In genomic region chr11:79402912-79403311, GRCh38 we compare ENCODE assay signal across 38 cellular contexts. TPM values are rescaled to one million over a fixed set of nuclear protein-coding genes. Genes with fewer than 3 reads are reported as not detected.
"Had no signal": no experiment of that assay in that cellular context is flagged by ENCODE, and none has a peak within 500 bp of the region (broad histone marks: within the 10 kb centered on the region; RNA-seq: fewer than 3 reads in every experiment).

No MANE protein-coding gene starts in this region.

- H3K4me1 Mint-ChIP-seq: activated naive CD4-positive, alpha-beta T cell treated with anti-CD3 and anti-CD28 coated beads, Interleukin-2, amount 10 ng/mL, durations not matched to agents 7 days and 5 days; activated naive CD4-positive, alpha-beta T cell treated with anti-CD3 and anti-CD28 coated beads, Interleukin-2, amount 50 U/mL, for 24 hours; activated naive CD8-positive, alpha-beta T cell treated with anti-CD3 and anti-CD28 coated beads for 36 hours; activated naive CD8-positive, alpha-beta T cell treated with anti-CD3 and anti-CD28 coated beads, Interleukin-2, amount 10 ng/mL, durations not matched to agents 7 days and 5 days; activated naive CD8-positive, alpha-beta T cell treated with anti-CD3 and anti-CD28 coated beads, Interleukin-2, amount 50 U/mL, for 24 hours; activated T-helper 17 cell treated with anti-CD3 and anti-CD28 coated beads, Interleukin-2, amount 50 U/mL, for 72 hours; central memory CD8-positive, alpha-beta T cell had no signal

- H3K27ac Mint-ChIP-seq: activated naive CD4-positive, alpha-beta T cell treated with anti-CD3 and anti-CD28 coated beads for 36 hours; activated naive CD4-positive, alpha-beta T cell treated with anti-CD3 and anti-CD28 coated beads, Interleukin-2, amount 10 ng/mL, durations not matched to agents 7 days and 5 days; activated naive CD4-positive, alpha-beta T cell treated with anti-CD3 and anti-CD28 coated beads, Interleukin-2, amount 50 U/mL, for 24 hours; activated naive CD4-positive, alpha-beta T cell treated with anti-CD3 and anti-CD28 coated beads, Interleukin-2, amount 50 U/mL, for 72 hours; activated naive CD8-positive, alpha-beta T cell; activated naive CD8-positive, alpha-beta T cell treated with anti-CD3 and anti-CD28 coated beads for 36 hours; activated naive CD8-positive, alpha-beta T cell treated with anti-CD3 and anti-CD28 coated beads, Interleukin-2, amount 10 ng/mL, durations not matched to agents 7 days and 5 days; activated naive CD8-positive, alpha-beta T cell treated with anti-CD3 and anti-CD28 coated beads, Interleukin-2, amount 50 U/mL, for 24 hours; activated T-cell treated with anti-CD3 and anti-CD28 coated beads, Interleukin-2, amount 50 U/mL, for 24 hours; activated T-cell treated with anti-CD3 and anti-CD28 coated beads, Interleukin-2, amount 50 U/mL, for 72 hours; activated T-helper 1 cell treated with anti-CD3 and anti-CD28 coated beads, Interleukin-12 subunit alpha, Interleukin-12 subunit beta, Interleukin-2, Interleukin-4 antibody, amounts not matched to agents 30 ng/mL and 10 ng/mL and 1 ng/mL, durations not matched to agents 14 hours and 24 hours and 36 hours; activated T-helper 17 cell treated with anti-CD3 and anti-CD28 coated beads, Interleukin-2, amount 50 U/mL, for 72 hours; activated T-helper 2 cell treated with anti-CD3 and anti-CD28 coated beads, Interferon-gamma antibody, Interleukin-2, Interleukin-4, amounts not matched to agents 10 μg/mL and 5 μg/mL and 100 μg/mL, durations not matched to agents 14 hours and 24 hours and 36 hours had no signal

- H3K4me1 ChIP-seq: ascending aorta, body of pancreas, breast epithelium had no signal

- H3K9me3 Mint-ChIP-seq: activated naive CD4-positive, alpha-beta T cell treated with anti-CD3 and anti-CD28 coated beads for 36 hours; activated naive CD4-positive, alpha-beta T cell treated with anti-CD3 and anti-CD28 coated beads, Interleukin-2, amount 10 ng/mL, durations not matched to agents 7 days and 5 days; activated naive CD4-positive, alpha-beta T cell treated with anti-CD3 and anti-CD28 coated beads, Interleukin-2, amount 50 U/mL, for 72 hours; activated naive CD8-positive, alpha-beta T cell treated with anti-CD3 and anti-CD28 coated beads for 36 hours; activated naive CD8-positive, alpha-beta T cell treated with anti-CD3 and anti-CD28 coated beads, Interleukin-2, amount 50 U/mL, for 24 hours; activated T-cell treated with anti-CD3 and anti-CD28 coated beads, Interleukin-2, amount 50 U/mL, for 24 hours; activated T-helper 1 cell treated with anti-CD3 and anti-CD28 coated beads, Interleukin-12 subunit alpha, Interleukin-12 subunit beta, Interleukin-2, Interleukin-4 antibody, amounts not matched to agents 30 ng/mL and 10 ng/mL and 1 ng/mL, durations not matched to agents 14 hours and 24 hours and 36 hours; activated T-helper 2 cell treated with anti-CD3 and anti-CD28 coated beads, Interferon-gamma antibody, Interleukin-2, Interleukin-4, amounts not matched to agents 10 μg/mL and 5 μg/mL and 100 μg/mL, durations not matched to agents 14 hours and 24 hours and 36 hours; central memory CD8-positive, alpha-beta T cell had no signal

- H3K4me3 ChIP-seq: adrenal gland, ascending aorta, body of pancreas, breast epithelium, cardiac muscle cell had no signal

- DNase-seq: activated effector memory CD4-positive, alpha-beta T cell treated with anti-CD3 and anti-CD28 coated beads, Interleukin-2, amount 50 U/mL, for 16 hours; activated effector memory CD4-positive, alpha-beta T cell treated with Interleukin-2 at 50 U/mL for 16 hours; activated gamma-delta T cell; activated gamma-delta T cell treated with Interleukin-2 at 50 U/mL for 16 hours; activated naive CD4-positive, alpha-beta T cell; activated naive CD4-positive, alpha-beta T cell treated with anti-CD3 and anti-CD28 coated beads for 36 hours; activated naive CD4-positive, alpha-beta T cell treated with anti-CD3 and anti-CD28 coated beads, Interleukin-2, amount 10 ng/mL, durations not matched to agents 7 days and 5 days; activated naive CD4-positive, alpha-beta T cell treated with anti-CD3 and anti-CD28 coated beads, Interleukin-2, amount 50 U/mL, for 16 hours; activated naive CD4-positive, alpha-beta T cell treated with Interleukin-2 at 50 U/mL for 16 hours; activated naive CD8-positive, alpha-beta T cell treated with anti-CD3 and anti-CD28 coated beads for 36 hours; activated naive CD8-positive, alpha-beta T cell treated with anti-CD3 and anti-CD28 coated beads, Interleukin-2, amount 10 ng/mL, durations not matched to agents 7 days and 5 days; activated naive CD8-positive, alpha-beta T cell treated with anti-CD3 and anti-CD28 coated beads, Interleukin-2, amount 50 U/mL, for 24 hours; activated T-cell treated with anti-CD3 and anti-CD28 coated beads, Interleukin-2, amount 50 U/mL, for 1 hour; activated T-cell treated with anti-CD3 and anti-CD28 coated beads, Interleukin-2, amount 50 U/mL, for 24 hours; activated T-cell treated with anti-CD3 and anti-CD28 coated beads, Interleukin-2, amount 50 U/mL, for 4 hours; activated T-cell treated with anti-CD3 and anti-CD28 coated beads, Interleukin-2, amount 50 U/mL, for 48 hours; activated T-cell treated with anti-CD3 and anti-CD28 coated beads, Interleukin-2, amount 50 U/mL, for 72 hours; adrenal gland; amniotic stem cell; amygdala; anterior cingulate cortex; aorta; body of pancreas; brain microvascular endothelial cell; caudate nucleus; central memory CD4-positive, alpha-beta T cell; cerebellar nuclear complex had no signal

- H3K4me3 Mint-ChIP-seq: activated naive CD4-positive, alpha-beta T cell treated with anti-CD3 and anti-CD28 coated beads for 36 hours; activated naive CD4-positive, alpha-beta T cell treated with anti-CD3 and anti-CD28 coated beads, Interleukin-2, amount 10 ng/mL, durations not matched to agents 7 days and 5 days; activated naive CD4-positive, alpha-beta T cell treated with anti-CD3 and anti-CD28 coated beads, Interleukin-2, amount 50 U/mL, for 24 hours; activated naive CD8-positive, alpha-beta T cell; activated naive CD8-positive, alpha-beta T cell treated with anti-CD3 and anti-CD28 coated beads for 36 hours; activated naive CD8-positive, alpha-beta T cell treated with anti-CD3 and anti-CD28 coated beads, Interleukin-2, amount 10 ng/mL, durations not matched to agents 7 days and 5 days; activated naive CD8-positive, alpha-beta T cell treated with anti-CD3 and anti-CD28 coated beads, Interleukin-2, amount 50 U/mL, for 24 hours; activated T-cell treated with anti-CD3 and anti-CD28 coated beads, Interleukin-2, amount 50 U/mL, for 24 hours; activated T-cell treated with anti-CD3 and anti-CD28 coated beads, Interleukin-2, amount 50 U/mL, for 4 hours; activated T-cell treated with anti-CD3 and anti-CD28 coated beads, Interleukin-2, amount 50 U/mL, for 72 hours; activated T-helper 1 cell treated with anti-CD3 and anti-CD28 coated beads, Interleukin-12 subunit alpha, Interleukin-12 subunit beta, Interleukin-2, Interleukin-4 antibody, amounts not matched to agents 30 ng/mL and 10 ng/mL and 1 ng/mL, durations not matched to agents 14 hours and 24 hours and 36 hours; activated T-helper 17 cell treated with anti-CD3 and anti-CD28 coated beads, Interleukin-2, amount 50 U/mL, for 72 hours; brain; central memory CD8-positive, alpha-beta T cell had no signal

- H3K36me3 Mint-ChIP-seq: activated naive CD4-positive, alpha-beta T cell treated with anti-CD3 and anti-CD28 coated beads, Interleukin-2, amount 10 ng/mL, durations not matched to agents 7 days and 5 days; activated naive CD4-positive, alpha-beta T cell treated with anti-CD3 and anti-CD28 coated beads, Interleukin-2, amount 50 U/mL, for 24 hours; activated naive CD4-positive, alpha-beta T cell treated with anti-CD3 and anti-CD28 coated beads, Interleukin-2, amount 50 U/mL, for 72 hours; activated naive CD8-positive, alpha-beta T cell; activated naive CD8-positive, alpha-beta T cell treated with anti-CD3 and anti-CD28 coated beads for 36 hours; activated naive CD8-positive, alpha-beta T cell treated with anti-CD3 and anti-CD28 coated beads, Interleukin-2, amount 10 ng/mL, durations not matched to agents 7 days and 5 days had no signal

- ATAC-seq: activated naive CD4-positive, alpha-beta T cell treated with anti-CD3 and anti-CD28 coated beads, Interleukin-2, amount 50 U/mL, for 72 hours; activated naive CD8-positive, alpha-beta T cell treated with anti-CD3 and anti-CD28 coated beads, Interleukin-2, amount 50 U/mL, for 24 hours; activated T-cell treated with anti-CD3 and anti-CD28 coated beads, Interleukin-2, amount 50 U/mL, for 4 hours; activated T-cell treated with anti-CD3 and anti-CD28 coated beads, Interleukin-2, amount 50 U/mL, for 72 hours; activated T-helper 17 cell treated with anti-CD3 and anti-CD28 coated beads, Interleukin-2, amount 50 U/mL, for 72 hours; body of pancreas had no signal

- H3K9me3 ChIP-seq: adrenal gland, ascending aorta, body of pancreas, breast epithelium had no signal

- H3K27me3 Mint-ChIP-seq: activated naive CD4-positive, alpha-beta T cell treated with anti-CD3 and anti-CD28 coated beads, Interleukin-2, amount 10 ng/mL, durations not matched to agents 7 days and 5 days; activated naive CD8-positive, alpha-beta T cell; activated naive CD8-positive, alpha-beta T cell treated with anti-CD3 and anti-CD28 coated beads, Interleukin-2, amount 10 ng/mL, durations not matched to agents 7 days and 5 days; activated naive CD8-positive, alpha-beta T cell treated with anti-CD3 and anti-CD28 coated beads, Interleukin-2, amount 50 U/mL, for 24 hours; activated T-cell treated with anti-CD3 and anti-CD28 coated beads, Interleukin-2, amount 50 U/mL, for 24 hours; brain; central memory CD8-positive, alpha-beta T cell had no signal

- H3K27me3 ChIP-seq: adrenal gland, ascending aorta, body of pancreas, brain microvascular endothelial cell, breast epithelium, cardiac muscle cell had no signal

- H3K27ac ChIP-seq: adrenal gland, ascending aorta, body of pancreas, brain microvascular endothelial cell, breast epithelium, cardiac muscle cell had no signal

- H3K36me3 ChIP-seq: adrenal gland, ascending aorta, brain microvascular endothelial cell, breast epithelium, cardiac muscle cell had no signal

RNA-seq across cellular contexts. Expression of gene TENM4, which starts 37.9 kb away (rescaled TPM):
- total RNA-seq: activated naive CD4-positive, alpha-beta T cell treated with anti-CD3 and anti-CD28 coated beads for 36 hours; activated naive CD4-positive, alpha-beta T cell treated with anti-CD3 and anti-CD28 coated beads, Interleukin-2, amount 50 U/mL, for 72 hours; activated naive CD8-positive, alpha-beta T cell treated with anti-CD3 and anti-CD28 coated beads for 36 hours; activated naive CD8-positive, alpha-beta T cell treated with anti-CD3 and anti-CD28 coated beads, Interleukin-2, amount 10 ng/mL, durations not matched to agents 7 days and 5 days; activated T-helper 2 cell treated with anti-CD3 and anti-CD28 coated beads, Interferon-gamma antibody, Interleukin-2, Interleukin-4, amounts not matched to agents 10 μg/mL and 5 μg/mL and 100 μg/mL, durations not matched to agents 14 hours and 24 hours and 36 hours had no signal
